Comparison of ENCODE assay signal across 23 cellular contexts in genomic region chr1:46721806-46722205, GRCh38. TPM values are rescaled to one million over a fixed set of nuclear protein-coding genes. Genes with fewer than 3 reads are reported as not detected.
DNase-seq lines count a peak whose midpoint lies in the region; ATAC-seq, FAIRE-seq and TF ChIP-seq lines count a peak whose summit lies in the region.
"Had no signal": no experiment of that assay in that cellular context is flagged by ENCODE, and none has a peak within 500 bp of the region (broad histone marks: within the 10 kb centered on the region; RNA-seq: fewer than 3 reads in every experiment).

No MANE protein-coding gene starts in this region.

- no peak for TF ChIP-seq EP300 in K562 (IDR thresholded peaks at IDR 0.05; ENCODE audit: low read length)
- TF ChIP-seq EP300 in SK-N-SH (IDR thresholded peaks at IDR 0.05; ENCODE audit: borderline replicate concordance in 1 of 2, low read depth in 1 of 2, low read length in 1 of 2): no peak

- TF ChIP-seq RAD21 in K562 (CRISPR knock-in tag; conservative IDR thresholded peaks at IDR 0.05 in 1 of 2, IDR thresholded peaks at IDR 0.05 in 1 of 2) (no peak), SK-N-SH (IDR thresholded peaks at IDR 0.05; ENCODE audit: low read length) (no peak)

- H3K27ac ChIP-seq in CD4-positive, alpha-beta T cell (ENCODE audit: low read depth, low read length): no peak overlapping the region
- H3K27ac ChIP-seq in K562 (ENCODE audit: extremely low read depth, low read depth, low read length) (no peak overlapping the region), SK-N-SH (ENCODE audit: low read depth in 2 of 2, low read length in 1 of 2) (no peak overlapping the region)

- intact Hi-C loops in CD4-positive, alpha-beta T cell (cut with DNase I, micrococcal nuclease): loop anchor here in 1 of 2 experiments (10.0 kb wide), 1 partner anchor 713 kb away; the partner anchor contains the start of gene FOXD2
- intact Hi-C loops in K562 (cut with micrococcal nuclease): loop anchor here (5.0 kb wide), 1 partner anchor 165 kb away; no protein-coding TSS in a partner anchor

- peaks cover 4% of the 10 kb centered on the region for H3K27me3 ChIP-seq in CD4-positive, alpha-beta T cell (ENCODE audit: control insufficient read depth, insufficient read depth, low read length)
- H3K27me3 ChIP-seq in K562 (ENCODE audit: control insufficient read depth in 2 of 2, insufficient read depth in 2 of 2, low read length in 2 of 2): no peaks in the 10 kb centered on the region
- H3K27me3 ChIP-seq in SK-N-SH (ENCODE audit: insufficient read depth): no peaks in the 10 kb centered on the region
- H3K27me3 ChIP-seq: BE2C had no signal

- peak overlapping the region; percentile 39 for H3K4me3 Mint-ChIP-seq in CD4-positive, alpha-beta T cell
- peak overlapping the region in 2 of 3 experiments; percentile 30 to 56 for H3K4me3 Mint-ChIP-seq in nephron
- H3K4me3 Mint-ChIP-seq in stimulated activated effector memory CD8-positive, alpha-beta T cell treated with anti-CD3 and anti-CD28 coated beads, Interleukin-12 subunit alpha, Interleukin-12 subunit beta, amount 100 ng/mL, for 72 hours: no peak overlapping the region
- H3K4me3 Mint-ChIP-seq: CD8-positive, alpha-beta T cell; GM23338 had no signal

- H3K4me2 ChIP-seq in K562 (ENCODE audit: insufficient read depth, low read length): peak overlapping the region; percentile 15; the same call in 1 of the 2 replicates
- H3K4me2 ChIP-seq in SK-N-SH: no peak overlapping the region
- H3K4me2 ChIP-seq: GM23338 had no signal

- H3K4me1 Mint-ChIP-seq in CD4-positive, alpha-beta T cell (ENCODE audit: low read depth): peaks cover 32% of the 10 kb centered on the region
- H3K4me1 Mint-ChIP-seq in nephron: peaks cover 23% of the 10 kb centered on the region
- peaks cover 33% of the 10 kb centered on the region for H3K4me1 Mint-ChIP-seq in stimulated activated effector memory CD8-positive, alpha-beta T cell treated with anti-CD3 and anti-CD28 coated beads, Interleukin-12 subunit alpha, Interleukin-12 subunit beta, amount 100 ng/mL, for 72 hours

- H4K20me1 ChIP-seq in K562 (replicated peaks; ENCODE audit: control insufficient read depth, insufficient read depth, low read length) (peaks cover 6% of the 10 kb centered on the region; the same call in 1 of the 2 replicates), SK-N-SH (ENCODE audit: insufficient read depth) (peaks cover 14% of the 10 kb centered on the region; the same call in 1 of the 2 replicates)

- ATAC-seq in CD4-positive, alpha-beta T cell (ENCODE audit: poor library complexity): no peak
- ATAC-seq in K562 (no peak), HG03196 (IDR thresholded peaks at IDR 0.05; ENCODE audit: unreplicated experiment) (no peak), GM19395 (IDR thresholded peaks at IDR 0.05; ENCODE audit: unreplicated experiment) (no peak)
- no peak for ATAC-seq in stimulated activated effector memory CD8-positive, alpha-beta T cell treated with anti-CD3 and anti-CD28 coated beads, Interleukin-12 subunit alpha, Interleukin-12 subunit beta, amount 100 ng/mL, for 72 hours
- ATAC-seq: CD8-positive, alpha-beta T cell; GM12878; GM23338; HepG2 had no signal

- POLR2A ChIA-PET in CD4-positive, alpha-beta T cell (lab: Charles Lee): no interaction called here
- POLR2A ChIA-PET in K562 (lab: Yijun Ruan, JAX): interaction anchor here (0.5 to 1.0 kb wide), 3 partner anchors 25 to 118 kb away, joined by 3 to 5 read pairs (median 4); no protein-coding TSS in a partner anchor
- POLR2A ChIA-PET in SK-N-SH (lab: Yijun Ruan, JAX): no interaction called here

- no peaks in the 10 kb centered on the region for H3K9me1 ChIP-seq in K562 (ENCODE audit: control insufficient read depth, insufficient read depth, low read length)

- peak; percentile 11 for FAIRE-seq in K562 (lab: Jason Lieb, UNC)
- FAIRE-seq: GM12878, H54, HepG2 had no signal

- no TSS peak for BruUV-seq in K562 (replicated peaks; lab: Mats Ljungman, UMichigan)

- peaks cover 32 to 34% of the 10 kb centered on the region in 2 experiments for H3K4me1 ChIP-seq in K562 (replicated peaks in 1 of 2; ENCODE audit: control insufficient read depth in 2 of 2, insufficient read depth in 2 of 2, low read length in 2 of 2)
- H3K4me1 ChIP-seq in SK-N-SH (ENCODE audit: control insufficient read depth in 1 of 2, insufficient read depth in 2 of 2, low read depth in 1 of 2, low read length in 1 of 2): peaks cover 15 to 17% of the 10 kb centered on the region in 2 experiments
- H3K4me1 ChIP-seq: BE2C had no signal

- in situ Hi-C loops in K562 (cut with MboI): loop anchor here (5.0 kb wide), 1 partner anchor 105 kb away; the partner anchor contains the start of gene MOB3C

- peak overlapping the region in 1 of 2 experiments; percentile 75; a peak in 2 of 4 replicates for H3K9ac ChIP-seq in K562 (ENCODE audit: insufficient read depth in 1 of 2, low read depth in 2 of 2, low read length in 2 of 2)
- H3K9ac ChIP-seq in SK-N-SH: no peak overlapping the region

- H3F3A ChIP-seq in SK-N-SH (replicated peaks; ENCODE audit: insufficient read depth): no peaks in the 10 kb centered on the region

- H3K36me3 ChIP-seq in K562 (ENCODE audit: control insufficient read depth, insufficient read depth, low read length) (peaks cover 11% of the 10 kb centered on the region), SK-N-SH (replicated peaks in 1 of 2; ENCODE audit: control insufficient read depth in 1 of 2, insufficient read depth in 2 of 2, low read length in 1 of 2) (peaks cover 0 to 2% of the 10 kb centered on the region in 2 experiments)
- H3K36me3 ChIP-seq: BE2C had no signal

- TF ChIP-seq CTCF in CD4-positive, alpha-beta T cell (IDR thresholded peaks at IDR 0.05): no peak
- no peak for TF ChIP-seq CTCF in K562 (IDR thresholded peaks at IDR 0.05 in 2 of 3, conservative IDR thresholded peaks at IDR 0.05 in 1 of 3; ENCODE audit: insufficient read depth in 2 of 3, low read depth in 1 of 3, low read length in 3 of 3)
- TF ChIP-seq CTCF in nephron (IDR thresholded peaks at IDR 0.05; ENCODE audit: unreplicated experiment in 3 of 3): no peak
- no peak for TF ChIP-seq CTCF in SK-N-SH (IDR thresholded peaks at IDR 0.05)

- H3K27ac Mint-ChIP-seq in CD4-positive, alpha-beta T cell: no peak overlapping the region
- H3K27ac Mint-ChIP-seq in nephron: no peak overlapping the region
- H3K27ac Mint-ChIP-seq in stimulated activated effector memory CD8-positive, alpha-beta T cell treated with anti-CD3 and anti-CD28 coated beads, Interleukin-12 subunit alpha, Interleukin-12 subunit beta, amount 100 ng/mL, for 72 hours: peak overlapping the region; percentile 5
- H3K27ac Mint-ChIP-seq: CD8-positive, alpha-beta T cell; GM23338; IgD-negative memory B cell had no signal

- H2AFZ ChIP-seq in K562 (ENCODE audit: low read depth, low read length) (peak overlapping the region; percentile 72), SK-N-SH (ENCODE audit: low read depth) (no peak overlapping the region)
- H2AFZ ChIP-seq: GM23338 had no signal

- DNase-seq in CD4-positive, alpha-beta T cell: no peak
- DNase-seq in K562 (ENCODE audit: extremely low read depth in 1 of 4, low spot score in 3 of 4) (peak; percentile 17 to 47 (median 34)), SK-N-SH (no peak), NCI-H524 (lab: John Stamatoyannopoulos, UW) (no peak)
- no peak for DNase-seq in stimulated activated effector memory CD8-positive, alpha-beta T cell treated with anti-CD3 and anti-CD28 coated beads, Interleukin-12 subunit alpha, Interleukin-12 subunit beta, amount 100 ng/mL, for 72 hours (ENCODE audit: low spot score in 2 of 2)
- DNase-seq: BE2C; C1 segment of cervical spinal cord; Calu3; CD8-positive, alpha-beta T cell; DND-41; EL; HCEC 1CT; KG1 had no signal

- no peaks in the 10 kb centered on the region for H3K9me3 ChIP-seq in CD4-positive, alpha-beta T cell (ENCODE audit: control insufficient read depth, low read length)
- H3K9me3 ChIP-seq in K562 (replicated peaks; ENCODE audit: control insufficient read depth, insufficient read depth, low read depth, low read length) (no peaks in the 10 kb centered on the region), SK-N-SH (no peaks in the 10 kb centered on the region)
- H3K9me3 ChIP-seq: BE2C had no signal

- peaks cover 17% of the 10 kb centered on the region for H3K27me3 Mint-ChIP-seq in CD4-positive, alpha-beta T cell
- H3K27me3 Mint-ChIP-seq in nephron (ENCODE audit: low read depth): peaks cover 18% of the 10 kb centered on the region

- TF ChIP-seq POLR2A in K562 (conservative IDR thresholded peaks at IDR 0.05): no peak

- H3K9me3 Mint-ChIP-seq in CD4-positive, alpha-beta T cell: no peaks in the 10 kb centered on the region
- H3K9me3 Mint-ChIP-seq in nephron: peaks cover 6% of the 10 kb centered on the region
- H3K9me3 Mint-ChIP-seq in stimulated activated effector memory CD8-positive, alpha-beta T cell treated with anti-CD3 and anti-CD28 coated beads, Interleukin-12 subunit alpha, Interleukin-12 subunit beta, amount 100 ng/mL, for 72 hours: no peaks in the 10 kb centered on the region
- H3K9me3 Mint-ChIP-seq: CD8-positive, alpha-beta T cell had no signal

- CTCF ChIA-PET in CD4-positive, alpha-beta T cell (lab: Charles Lee): no interaction called here
- CTCF ChIA-PET in K562 (lab: Yijun Ruan, JAX; ENCODE audit: low intra/inter-chr PET ratio): no interaction called here
- CTCF ChIA-PET in SK-N-SH (lab: Yijun Ruan, JAX): interaction anchor here (0.6 kb wide), 1 partner anchor 315 kb away, joined by 3 read pairs; no protein-coding TSS in a partner anchor

- H3K4me3 ChIP-seq in K562: no peak overlapping the region
- H3K4me3 ChIP-seq in SK-N-SH (ENCODE audit: low read depth in 2 of 2, low read length in 1 of 2): no peak overlapping the region
- H3K4me3 ChIP-seq: GM12878, GM23338 had no signal

- H3K79me2 ChIP-seq in K562 (ENCODE audit: control insufficient read depth, insufficient read depth, low read length): peaks cover 21% of the 10 kb centered on the region
- H3K79me2 ChIP-seq in SK-N-SH (ENCODE audit: insufficient read depth): peaks cover 21% of the 10 kb centered on the region

- no peaks in the 10 kb centered on the region for H3K9me2 ChIP-seq in SK-N-SH

- H3K36me3 Mint-ChIP-seq in CD4-positive, alpha-beta T cell (ENCODE audit: low read depth): peaks cover 20% of the 10 kb centered on the region
- H3K36me3 Mint-ChIP-seq in nephron (ENCODE audit: low read depth): no peaks in the 10 kb centered on the region
- peaks cover 12% of the 10 kb centered on the region for H3K36me3 Mint-ChIP-seq in stimulated activated effector memory CD8-positive, alpha-beta T cell treated with anti-CD3 and anti-CD28 coated beads, Interleukin-12 subunit alpha, Interleukin-12 subunit beta, amount 100 ng/mL, for 72 hours

- WGBS in K562 (ENCODE audit: insufficient coverage, low coverage, missing lambda C conversion rate): 21% methylated on average over 2 of the region's 2 CpGs
- WGBS in SK-N-SH (ENCODE audit: low lambda C conversion rate): 0% methylated on average over 1 of the region's 2 CpGs

RNA-seq across cellular contexts. Expression of gene EFCAB14, which starts 2.9 kb away (rescaled TPM):
- total RNA-seq in CD4-positive, alpha-beta T cell: 10 to 100 TPM; 36.8 to 38.3 TPM
- 29.8 and 54.9 TPM in 2 replicates for total RNA-seq in K562 (2011; cell fraction: chromatin; rRNA removed; ENCODE audit: low replicate concordance)
- total RNA-seq in K562 (2011; cell fraction: nucleolus; rRNA removed): 28.0 and 28.4 TPM in 2 replicates
- total RNA-seq in K562 (2011; cell fraction: nucleoplasm; rRNA removed): 45.5 and 70.0 TPM in 2 replicates
- total RNA-seq in K562 (2014; rRNA removed) (27.6 and 30.3 TPM in 2 replicates), K562 (2014; rRNA removed; fragmentation: Illumina TruSeq; extraction: Trizol) (39.7 and 42.8 TPM in 2 replicates), K562 (2015; rRNA removed; fragmentation: Illumina TruSeq; extraction: Trizol) (44.4 and 48.1 TPM in 2 replicates), K562 (2021) (36.4 and 37.3 TPM in 2 replicates)
- polyA plus RNA-seq in K562 (2011; rRNA removed) (39.9 and 40.2 TPM in 2 replicates), K562 (2014; fragmentation: Illumina TruSeq; extraction: Trizol) (39.5 and 49.0 TPM in 2 replicates), K562 (2014; fragmentation: Nextera tagmentation; extraction: Ambion mirVana) (1 to 10 TPM; 7.3 to 9.4 TPM), K562 (2014; rRNA removed) (24.9 and 28.0 TPM in 2 replicates), SK-N-SH (2012; rRNA removed) (13.6 and 20.0 TPM in 2 replicates)
- polyA plus RNA-seq in K562 (2011; cell fraction: cytosol; rRNA removed): 13.1 and 23.9 TPM in 2 replicates
- 34.0 and 47.2 TPM in 2 replicates for polyA plus RNA-seq in K562 (2011; cell fraction: nucleus; rRNA removed)
- 22.4 and 35.0 TPM in 2 replicates for polyA plus RNA-seq in K562 (2012)
- 50.7 and 55.8 TPM in 2 replicates for polyA minus RNA-seq in K562 (2011; rRNA and poly(A)+ RNA removed)
- polyA minus RNA-seq in K562 (2011; cell fraction: cytosol; rRNA and poly(A)+ RNA removed): 21.3 and 30.0 TPM in 2 replicates
- polyA minus RNA-seq in K562 (2011; cell fraction: nucleus; rRNA and poly(A)+ RNA removed): 25.3 and 42.8 TPM in 2 replicates
- polyA plus RNA-seq in SK-N-SH (2012; cell fraction: cytosol; rRNA removed): 20.4 and 21.8 TPM in 2 replicates
- 12.8 and 21.3 TPM in 2 replicates for polyA plus RNA-seq in SK-N-SH (2012; cell fraction: nucleus; rRNA removed)

RNA-seq across cellular contexts. Expression of gene TEX38, which starts 50.2 kb away (rescaled TPM):
- total RNA-seq in CD4-positive, alpha-beta T cell: not detected
- total RNA-seq in K562 (2011; cell fraction: chromatin; rRNA removed; ENCODE audit: low replicate concordance): not detected in 2 replicates
- total RNA-seq in K562 (2011; cell fraction: nucleolus; rRNA removed): not detected in 2 replicates
- not detected in 2 replicates for total RNA-seq in K562 (2011; cell fraction: nucleoplasm; rRNA removed)
- total RNA-seq in K562 (2014; rRNA removed) (not detected in 2 replicates), K562 (2014; rRNA removed; fragmentation: Illumina TruSeq; extraction: Trizol) (not detected in 2 replicates), K562 (2015; rRNA removed; fragmentation: Illumina TruSeq; extraction: Trizol) (not detected in 2 replicates), K562 (2021) (not detected in 2 replicates)
- polyA plus RNA-seq in K562 (2011; rRNA removed) (not detected in 2 replicates), K562 (2014; fragmentation: Illumina TruSeq; extraction: Trizol) (not detected in 2 replicates), K562 (2014; fragmentation: Nextera tagmentation; extraction: Ambion mirVana) (not detected), K562 (2014; rRNA removed) (not detected in 2 replicates), SK-N-SH (2012; rRNA removed) (0.07 and 0.24 TPM in 2 replicates)
- polyA plus RNA-seq in K562 (2011; cell fraction: cytosol; rRNA removed): not detected in 2 replicates
- polyA plus RNA-seq in K562 (2011; cell fraction: nucleus; rRNA removed): not detected in 2 replicates
- 0.22 TPM in 1 of 2 replicates, not detected in the other for polyA plus RNA-seq in K562 (2012)
- polyA minus RNA-seq in K562 (2011; rRNA and poly(A)+ RNA removed): not detected in 2 replicates
- polyA minus RNA-seq in K562 (2011; cell fraction: cytosol; rRNA and poly(A)+ RNA removed): not detected in 2 replicates
- not detected in 2 replicates for polyA minus RNA-seq in K562 (2011; cell fraction: nucleus; rRNA and poly(A)+ RNA removed)
- not detected in 2 replicates for polyA plus RNA-seq in SK-N-SH (2012; cell fraction: cytosol; rRNA removed)
- polyA plus RNA-seq in SK-N-SH (2012; cell fraction: nucleus; rRNA removed): 0.61 and 0.65 TPM in 2 replicates
- total RNA-seq: A172; Calu3; CD8-positive, alpha-beta T cell; G401; GM12878; GM23338; HepG2 had no signal
- polyA plus RNA-seq: GM23338, IgD-negative memory B cell had no signal

RNA-seq across cellular contexts. Expression of gene ATPAF1, which starts 53.6 kb away (rescaled TPM):
- total RNA-seq in CD4-positive, alpha-beta T cell: 10 to 100 TPM; 10.1 to 12.4 TPM
- total RNA-seq in K562 (2011; cell fraction: chromatin; rRNA removed; ENCODE audit: low replicate concordance): 21.8 and 37.4 TPM in 2 replicates
- 12.5 and 17.1 TPM in 2 replicates for total RNA-seq in K562 (2011; cell fraction: nucleolus; rRNA removed)
- total RNA-seq in K562 (2011; cell fraction: nucleoplasm; rRNA removed): 32.8 and 60.7 TPM in 2 replicates
- total RNA-seq in K562 (2014; rRNA removed) (23.4 and 26.5 TPM in 2 replicates), K562 (2014; rRNA removed; fragmentation: Illumina TruSeq; extraction: Trizol) (27.4 and 33.7 TPM in 2 replicates), K562 (2015; rRNA removed; fragmentation: Illumina TruSeq; extraction: Trizol) (27.0 and 28.4 TPM in 2 replicates), K562 (2021) (24.2 and 27.3 TPM in 2 replicates)
- polyA plus RNA-seq in K562 (2011; rRNA removed) (50.1 and 56.2 TPM in 2 replicates), K562 (2014; fragmentation: Illumina TruSeq; extraction: Trizol) (37.9 and 44.9 TPM in 2 replicates), K562 (2014; fragmentation: Nextera tagmentation; extraction: Ambion mirVana) (1 to 10 TPM; 6.3 to 9.2 TPM), K562 (2014; rRNA removed) (35.6 and 36.8 TPM in 2 replicates), SK-N-SH (2012; rRNA removed) (39.9 and 51.0 TPM in 2 replicates)
- polyA plus RNA-seq in K562 (2011; cell fraction: cytosol; rRNA removed): 23.1 and 44.7 TPM in 2 replicates
- polyA plus RNA-seq in K562 (2011; cell fraction: nucleus; rRNA removed): 21.1 and 30.9 TPM in 2 replicates
- 21.8 and 34.1 TPM in 2 replicates for polyA plus RNA-seq in K562 (2012)
- polyA minus RNA-seq in K562 (2011; rRNA and poly(A)+ RNA removed): 52.7 and 52.8 TPM in 2 replicates
- polyA minus RNA-seq in K562 (2011; cell fraction: cytosol; rRNA and poly(A)+ RNA removed): 17.8 and 27.0 TPM in 2 replicates
- polyA minus RNA-seq in K562 (2011; cell fraction: nucleus; rRNA and poly(A)+ RNA removed): 11.3 and 19.3 TPM in 2 replicates
- 55.6 and 57.4 TPM in 2 replicates for polyA plus RNA-seq in SK-N-SH (2012; cell fraction: cytosol; rRNA removed)
- 19.7 and 32.5 TPM in 2 replicates for polyA plus RNA-seq in SK-N-SH (2012; cell fraction: nucleus; rRNA removed)

Comparison
In these comparisons a context has a peak if more than half of its experiments do, and no peak if none do; other contexts are left out.
1. DNase-seq: peak in K562 (4 of 4); none in CD4-positive, alpha-beta T cell (0 of 10), stimulated activated effector memory CD8-positive, alpha-beta T cell treated with anti-CD3 and anti-CD28 coated beads, Interleukin-12 subunit alpha, Interleukin-12 subunit beta, amount 100 ng/mL, for 72 hours (0 of 2), SK-N-SH (single experiment) and NCI-H524 (0 of 2).